Comparison of ENCODE assay signal across 29 cellular contexts in genomic region chr18:1177232-1177631, GRCh38.
"Had no signal": no experiment of that assay in that cellular context is flagged by ENCODE, and none has a peak within 500 bp of the region (broad histone marks: within the 10 kb centered on the region; RNA-seq: fewer than 3 reads in every experiment).

No MANE protein-coding gene starts in this region.

- H3K27me3 ChIP-seq: colonic mucosa, dorsolateral prefrontal cortex, esophagus muscularis mucosa, esophagus squamous epithelium, foreskin keratinocyte, gastrocnemius medialis, gastroesophageal sphincter, heart left ventricle, heart right ventricle, hepatocyte had no signal

- H3K27ac Mint-ChIP-seq: dendritic cell treated with granulocyte-macrophage colony-stimulating factor and Interleukin-4, amounts not matched to agents 40 ng/mL and 50 ng/mL, for 4 days; effector memory CD8-positive, alpha-beta T cell had no signal

- H3K27ac ChIP-seq: colonic mucosa, coronary artery, dorsolateral prefrontal cortex, epithelial cell of prostate, esophagus muscularis mucosa, esophagus squamous epithelium, foreskin keratinocyte, gastrocnemius medialis, gastroesophageal sphincter, heart left ventricle, heart right ventricle, hepatocyte had no signal

- H3K79me2 ChIP-seq: hepatocyte had no signal

- DNase-seq: colonic mucosa; cortex of kidney; dermis blood vessel endothelial cell; dorsolateral prefrontal cortex; effector CD4-positive, alpha-beta T cell; effector CD8-positive, alpha-beta T cell; effector memory CD4-positive, alpha-beta T cell; effector memory CD8-positive, alpha-beta T cell; erythroblast; esophagus squamous epithelium; foreskin fibroblast; foreskin keratinocyte; foreskin melanocyte; gastrocnemius medialis; glutamatergic neuron; head of caudate nucleus; heart left ventricle; heart right ventricle had no signal

- H3K4me1 ChIP-seq: colonic mucosa, esophagus muscularis mucosa, esophagus squamous epithelium, foreskin keratinocyte, gastrocnemius medialis, gastroesophageal sphincter, heart left ventricle, heart right ventricle had no signal

- H3K9me3 ChIP-seq: colonic mucosa, gastrocnemius medialis had no signal

- H3K27me3 Mint-ChIP-seq: dendritic cell treated with granulocyte-macrophage colony-stimulating factor and Interleukin-4, amounts not matched to agents 40 ng/mL and 50 ng/mL, for 4 days; effector memory CD8-positive, alpha-beta T cell had no signal

- FAIRE-seq: colon, endometrium, endothelial cell of umbilical vein, frontal cortex had no signal

- ATAC-seq: effector memory CD8-positive, alpha-beta T cell; esophagus mucosa; foreskin keratinocyte; gastrocnemius medialis; gastroesophageal sphincter; heart left ventricle; heart right ventricle had no signal

- H3K4me2 ChIP-seq: hepatocyte had no signal

- H3K4me3 Mint-ChIP-seq: dendritic cell treated with granulocyte-macrophage colony-stimulating factor and Interleukin-4, amounts not matched to agents 40 ng/mL and 50 ng/mL, for 4 days; effector memory CD8-positive, alpha-beta T cell had no signal

- H3K36me3 ChIP-seq: colonic mucosa, esophagus muscularis mucosa, esophagus squamous epithelium, gastrocnemius medialis, gastroesophageal sphincter, heart left ventricle, heart right ventricle had no signal

- H2AFZ ChIP-seq: hepatocyte had no signal

- H3K4me3 ChIP-seq: colonic mucosa, coronary artery, dorsolateral prefrontal cortex, esophagus muscularis mucosa, esophagus squamous epithelium, gastrocnemius medialis, gastroesophageal sphincter, heart left ventricle, heart right ventricle, hepatocyte had no signal
